In genomic region chr1:154178006-154178405, GRCh38 we compare ENCODE assay signal across 8 cellular contexts. TPM values are rescaled to one million over a fixed set of nuclear protein-coding genes. Genes with fewer than 3 reads are reported as not detected.
A peak's percentile ranks its signal among the peaks of the same experiment; 100 is the strongest.
DNase-seq lines count a peak whose midpoint lies in the region; ATAC-seq and TF ChIP-seq lines count a peak whose summit lies in the region.

No MANE protein-coding gene starts in this region.

- H3K27ac Mint-ChIP-seq in CD14-positive monocyte = peak overlapping the region; percentile 89 to 100 (median 99)
- H3K27ac Mint-ChIP-seq in brain = peak overlapping the region in 4 of 5 experiments; percentile 64 to 90 (median 70)
- H3K27ac Mint-ChIP-seq in nephron = peak overlapping the region; percentile 19 to 51 (median 36)

- no peak for ATAC-seq in HG02852 (IDR thresholded peaks at IDR 0.05; ENCODE audit: unreplicated experiment)

- DNase-seq in CD14-positive monocyte (ENCODE audit: low spot score) = no peak
- DNase-seq in MV-4-11 (lab: John Stamatoyannopoulos, UW) = peak; percentile 15
- no peak for DNase-seq in NCI-H1436 treated with DMSO at 0.1 percent for 48 hours (lab: John Stamatoyannopoulos, UW)
- no peak for DNase-seq in DMS79 treated with DMSO at 0.1 percent for 48 hours (lab: John Stamatoyannopoulos, UW)
- no peak for DNase-seq in NCI-H2029 (lab: John Stamatoyannopoulos, UW)

- H3K36me3 Mint-ChIP-seq in CD14-positive monocyte = peaks cover 34 to 72% of the 10 kb centered on the region in 2 donors
- H3K36me3 Mint-ChIP-seq in brain = peaks cover 57% of the 10 kb centered on the region
- H3K36me3 Mint-ChIP-seq in nephron (ENCODE audit: low read depth) = peaks cover 47% of the 10 kb centered on the region

- H3K4me1 Mint-ChIP-seq in CD14-positive monocyte (peaks cover 66% of the 10 kb centered on the region), brain (peaks cover 62% of the 10 kb centered on the region), nephron (peaks cover 57% of the 10 kb centered on the region)

- intact Hi-C loops in CD14-positive monocyte (cut with micrococcal nuclease) = no loop called here

- H3K27me3 Mint-ChIP-seq in CD14-positive monocyte (ENCODE audit: low read depth in 3 of 3) (peaks cover 0 to 4% (median 0%) of the 10 kb centered on the region in 3 donors), brain (peaks cover 14% of the 10 kb centered on the region), nephron (ENCODE audit: low read depth) (no peaks in the 10 kb centered on the region)

- no peak for TF ChIP-seq CTCF in CD14-positive monocyte (IDR thresholded peaks at IDR 0.05)
- no peak for TF ChIP-seq CTCF in brain (conservative IDR thresholded peaks at IDR 0.05)
- TF ChIP-seq CTCF in nephron (IDR thresholded peaks at IDR 0.05; ENCODE audit: unreplicated experiment in 3 of 3) = no peak

- H3K4me3 Mint-ChIP-seq in CD14-positive monocyte = peak overlapping the region; percentile 56 to 63
- peak overlapping the region in 4 of 5 experiments; percentile 26 to 73 (median 65) for H3K4me3 Mint-ChIP-seq in brain
- peak overlapping the region in 2 of 3 experiments; percentile 20 to 50 for H3K4me3 Mint-ChIP-seq in nephron

- H3K9me3 Mint-ChIP-seq in CD14-positive monocyte (peaks cover 0 to 4% (median 0%) of the 10 kb centered on the region in 7 donors), brain (peaks cover 0 to 2% (median 0%) of the 10 kb centered on the region in 5 experiments), nephron (no peaks in the 10 kb centered on the region)

RNA-seq across cellular contexts. Expression of gene TPM3, which starts 13.9 kb away (rescaled TPM):
- polyA plus RNA-seq in CD14-positive monocyte (1,000 to 10,000 TPM; 1,153 to 1,159 TPM), brain (ENCODE audit: insufficient read depth, low read depth, low replicate concordance) (434 TPM)

RNA-seq across cellular contexts. Expression of gene NUP210L, which starts 23.1 kb away (rescaled TPM):
- polyA plus RNA-seq in CD14-positive monocyte (not detected), brain (ENCODE audit: insufficient read depth, low read depth, low replicate concordance) (0.27 TPM)

RNA-seq across cellular contexts. Expression of gene CFAP141, which starts 28.1 kb away (rescaled TPM):
- polyA plus RNA-seq in CD14-positive monocyte (not detected), brain (ENCODE audit: insufficient read depth, low read depth, low replicate concordance) (not detected)

RNA-seq across cellular contexts. Expression of gene UBAP2L, which starts 42.7 kb away (rescaled TPM):
- polyA plus RNA-seq in CD14-positive monocyte = 10 to 100 TPM; 40.1 to 46.8 TPM
- polyA plus RNA-seq in brain (ENCODE audit: insufficient read depth, low read depth, low replicate concordance) = 123 TPM

Comparison
In these comparisons a context has a peak if more than half of its experiments do, and no peak if none do; other contexts are left out.
1. H3K27ac Mint-ChIP-seq: peak in every context shown above with its lines; median percentile 99 in CD14-positive monocyte; 70 in brain; 36 in nephron.